1 cellular context compared by ENCODE assay signal in genomic region chr1:154973344-154974085, GRCh38.
TF ChIP-seq lines count a peak whose summit lies in the region.

No MANE protein-coding gene starts in this region.

TF ChIP-seq in K562, 482 proteins besides CTCF, POLR2A, EP300 and RAD21 (continued from another document and continues in another):
- TF ChIP-seq, protein P1, sequence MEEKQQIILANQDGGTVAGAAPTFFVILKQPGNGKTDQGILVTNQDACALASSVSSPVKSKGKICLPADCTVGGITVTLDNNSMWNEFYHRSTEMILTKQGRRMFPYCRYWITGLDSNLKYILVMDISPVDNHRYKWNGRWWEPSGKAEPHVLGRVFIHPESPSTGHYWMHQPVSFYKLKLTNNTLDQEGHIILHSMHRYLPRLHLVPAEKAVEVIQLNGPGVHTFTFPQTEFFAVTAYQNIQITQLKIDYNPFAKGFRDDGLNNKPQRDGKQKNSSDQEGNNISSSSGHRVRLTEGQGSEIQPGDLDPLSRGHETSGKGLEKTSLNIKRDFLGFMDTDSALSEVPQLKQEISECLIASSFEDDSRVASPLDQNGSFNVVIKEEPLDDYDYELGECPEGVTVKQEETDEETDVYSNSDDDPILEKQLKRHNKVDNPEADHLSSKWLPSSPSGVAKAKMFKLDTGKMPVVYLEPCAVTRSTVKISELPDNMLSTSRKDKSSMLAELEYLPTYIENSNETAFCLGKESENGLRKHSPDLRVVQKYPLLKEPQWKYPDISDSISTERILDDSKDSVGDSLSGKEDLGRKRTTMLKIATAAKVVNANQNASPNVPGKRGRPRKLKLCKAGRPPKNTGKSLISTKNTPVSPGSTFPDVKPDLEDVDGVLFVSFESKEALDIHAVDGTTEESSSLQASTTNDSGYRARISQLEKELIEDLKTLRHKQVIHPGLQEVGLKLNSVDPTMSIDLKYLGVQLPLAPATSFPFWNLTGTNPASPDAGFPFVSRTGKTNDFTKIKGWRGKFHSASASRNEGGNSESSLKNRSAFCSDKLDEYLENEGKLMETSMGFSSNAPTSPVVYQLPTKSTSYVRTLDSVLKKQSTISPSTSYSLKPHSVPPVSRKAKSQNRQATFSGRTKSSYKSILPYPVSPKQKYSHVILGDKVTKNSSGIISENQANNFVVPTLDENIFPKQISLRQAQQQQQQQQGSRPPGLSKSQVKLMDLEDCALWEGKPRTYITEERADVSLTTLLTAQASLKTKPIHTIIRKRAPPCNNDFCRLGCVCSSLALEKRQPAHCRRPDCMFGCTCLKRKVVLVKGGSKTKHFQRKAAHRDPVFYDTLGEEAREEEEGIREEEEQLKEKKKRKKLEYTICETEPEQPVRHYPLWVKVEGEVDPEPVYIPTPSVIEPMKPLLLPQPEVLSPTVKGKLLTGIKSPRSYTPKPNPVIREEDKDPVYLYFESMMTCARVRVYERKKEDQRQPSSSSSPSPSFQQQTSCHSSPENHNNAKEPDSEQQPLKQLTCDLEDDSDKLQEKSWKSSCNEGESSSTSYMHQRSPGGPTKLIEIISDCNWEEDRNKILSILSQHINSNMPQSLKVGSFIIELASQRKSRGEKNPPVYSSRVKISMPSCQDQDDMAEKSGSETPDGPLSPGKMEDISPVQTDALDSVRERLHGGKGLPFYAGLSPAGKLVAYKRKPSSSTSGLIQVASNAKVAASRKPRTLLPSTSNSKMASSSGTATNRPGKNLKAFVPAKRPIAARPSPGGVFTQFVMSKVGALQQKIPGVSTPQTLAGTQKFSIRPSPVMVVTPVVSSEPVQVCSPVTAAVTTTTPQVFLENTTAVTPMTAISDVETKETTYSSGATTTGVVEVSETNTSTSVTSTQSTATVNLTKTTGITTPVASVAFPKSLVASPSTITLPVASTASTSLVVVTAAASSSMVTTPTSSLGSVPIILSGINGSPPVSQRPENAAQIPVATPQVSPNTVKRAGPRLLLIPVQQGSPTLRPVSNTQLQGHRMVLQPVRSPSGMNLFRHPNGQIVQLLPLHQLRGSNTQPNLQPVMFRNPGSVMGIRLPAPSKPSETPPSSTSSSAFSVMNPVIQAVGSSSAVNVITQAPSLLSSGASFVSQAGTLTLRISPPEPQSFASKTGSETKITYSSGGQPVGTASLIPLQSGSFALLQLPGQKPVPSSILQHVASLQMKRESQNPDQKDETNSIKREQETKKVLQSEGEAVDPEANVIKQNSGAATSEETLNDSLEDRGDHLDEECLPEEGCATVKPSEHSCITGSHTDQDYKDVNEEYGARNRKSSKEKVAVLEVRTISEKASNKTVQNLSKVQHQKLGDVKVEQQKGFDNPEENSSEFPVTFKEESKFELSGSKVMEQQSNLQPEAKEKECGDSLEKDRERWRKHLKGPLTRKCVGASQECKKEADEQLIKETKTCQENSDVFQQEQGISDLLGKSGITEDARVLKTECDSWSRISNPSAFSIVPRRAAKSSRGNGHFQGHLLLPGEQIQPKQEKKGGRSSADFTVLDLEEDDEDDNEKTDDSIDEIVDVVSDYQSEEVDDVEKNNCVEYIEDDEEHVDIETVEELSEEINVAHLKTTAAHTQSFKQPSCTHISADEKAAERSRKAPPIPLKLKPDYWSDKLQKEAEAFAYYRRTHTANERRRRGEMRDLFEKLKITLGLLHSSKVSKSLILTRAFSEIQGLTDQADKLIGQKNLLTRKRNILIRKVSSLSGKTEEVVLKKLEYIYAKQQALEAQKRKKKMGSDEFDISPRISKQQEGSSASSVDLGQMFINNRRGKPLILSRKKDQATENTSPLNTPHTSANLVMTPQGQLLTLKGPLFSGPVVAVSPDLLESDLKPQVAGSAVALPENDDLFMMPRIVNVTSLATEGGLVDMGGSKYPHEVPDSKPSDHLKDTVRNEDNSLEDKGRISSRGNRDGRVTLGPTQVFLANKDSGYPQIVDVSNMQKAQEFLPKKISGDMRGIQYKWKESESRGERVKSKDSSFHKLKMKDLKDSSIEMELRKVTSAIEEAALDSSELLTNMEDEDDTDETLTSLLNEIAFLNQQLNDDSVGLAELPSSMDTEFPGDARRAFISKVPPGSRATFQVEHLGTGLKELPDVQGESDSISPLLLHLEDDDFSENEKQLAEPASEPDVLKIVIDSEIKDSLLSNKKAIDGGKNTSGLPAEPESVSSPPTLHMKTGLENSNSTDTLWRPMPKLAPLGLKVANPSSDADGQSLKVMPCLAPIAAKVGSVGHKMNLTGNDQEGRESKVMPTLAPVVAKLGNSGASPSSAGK (IDR thresholded peaks at IDR 0.05) = no peak
- 0 out of 2 replicates have a peak, but pooled peaks have one; percentile 3 for TF ChIP-seq NFIX (CRISPR knock-in tag; IDR thresholded peaks at IDR 0.05; ENCODE audit: low read depth)
- TF ChIP-seq ZNF76 (CRISPR knock-in tag; IDR thresholded peaks at IDR 0.05; ENCODE audit: borderline replicate concordance) = no peak
- TF ChIP-seq ZNF277 (CRISPR knock-in tag; IDR thresholded peaks at IDR 0.05; ENCODE audit: borderline replicate concordance) = no peak
- TF ChIP-seq SMARCB1 (IDR thresholded peaks at IDR 0.05; ENCODE audit: insufficient read length, low read depth) = no peak
- no peak for TF ChIP-seq XRCC4 (IDR thresholded peaks at IDR 0.05; ENCODE audit: extremely low read depth, insufficient read depth, insufficient read length)
- TF ChIP-seq ARHGAP35 (IDR thresholded peaks at IDR 0.05; ENCODE audit: partially characterized antibody) = no peak
- TF ChIP-seq, protein P2, sequence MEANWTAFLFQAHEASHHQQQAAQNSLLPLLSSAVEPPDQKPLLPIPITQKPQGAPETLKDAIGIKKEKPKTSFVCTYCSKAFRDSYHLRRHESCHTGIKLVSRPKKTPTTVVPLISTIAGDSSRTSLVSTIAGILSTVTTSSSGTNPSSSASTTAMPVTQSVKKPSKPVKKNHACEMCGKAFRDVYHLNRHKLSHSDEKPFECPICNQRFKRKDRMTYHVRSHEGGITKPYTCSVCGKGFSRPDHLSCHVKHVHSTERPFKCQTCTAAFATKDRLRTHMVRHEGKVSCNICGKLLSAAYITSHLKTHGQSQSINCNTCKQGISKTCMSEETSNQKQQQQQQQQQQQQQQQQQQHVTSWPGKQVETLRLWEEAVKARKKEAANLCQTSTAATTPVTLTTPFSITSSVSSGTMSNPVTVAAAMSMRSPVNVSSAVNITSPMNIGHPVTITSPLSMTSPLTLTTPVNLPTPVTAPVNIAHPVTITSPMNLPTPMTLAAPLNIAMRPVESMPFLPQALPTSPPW (CRISPR knock-in tag; IDR thresholded peaks at IDR 0.05) = peak; percentile 61; the same call in 1 of the 2 replicates
- no peak for TF ChIP-seq KDM4B (IDR thresholded peaks at IDR 0.05; ENCODE audit: borderline replicate concordance in 2 of 2, low read depth in 1 of 2)
- peak; percentile 97 for TF ChIP-seq ZSCAN29 (IDR thresholded peaks at IDR 0.05)
- TF ChIP-seq THRB (CRISPR knock-in tag; conservative IDR thresholded peaks at IDR 0.05) = peak; percentile 72; the same call in 1 of the 2 replicates
- no peak for TF ChIP-seq FOS (IDR thresholded peaks at IDR 0.05; ENCODE audit: extremely low read depth, insufficient read length)
- peak; percentile 83 for TF ChIP-seq CREM (IDR thresholded peaks at IDR 0.05; ENCODE audit: low read depth)
- TF ChIP-seq NR1H2 (CRISPR knock-in tag; IDR thresholded peaks at IDR 0.05) = no peak
- 0 out of 2 replicates have a peak, but pooled peaks have one; percentile 29 for TF ChIP-seq TAF7 (tag; IDR thresholded peaks at IDR 0.05)
- no peak for TF ChIP-seq ZNF121 (CRISPR knock-in tag; conservative IDR thresholded peaks at IDR 0.05)
- peak; percentile 81 for TF ChIP-seq ZNF384 (IDR thresholded peaks at IDR 0.05; ENCODE audit: low read depth, low read length)
- no peak; the same call in 1 of the 2 replicates for TF ChIP-seq RNF2 (IDR thresholded peaks at IDR 0.05)
- no peak; the same call in 1 of the 2 replicates for TF ChIP-seq KDM2B (CRISPR knock-in tag; IDR thresholded peaks at IDR 0.05)
- TF ChIP-seq MEF2A (IDR thresholded peaks at IDR 0.05; ENCODE audit: control insufficient read depth, low read depth, low read length) = no peak
- TF ChIP-seq NFRKB (IDR thresholded peaks at IDR 0.05; ENCODE audit: low read depth) = peak; percentile 90; the same call in 1 of the 2 replicates
- TF ChIP-seq IRF1 (CRISPR knock-in tag; IDR thresholded peaks at IDR 0.05; ENCODE audit: borderline replicate concordance) = no peak
- TF ChIP-seq PTTG1 (tag; IDR thresholded peaks at IDR 0.05; ENCODE audit: low read depth) = no peak
- no peak for TF ChIP-seq ASH1L (IDR thresholded peaks at IDR 0.05; ENCODE audit: borderline replicate concordance, low read depth, partially characterized antibody)
- no peak for TF ChIP-seq BCL6 (CRISPR knock-in tag; IDR thresholded peaks at IDR 0.05)
- no peak for TF ChIP-seq NR2F6 (CRISPR knock-in tag; IDR thresholded peaks at IDR 0.05)
- TF ChIP-seq ZNF778 (CRISPR knock-in tag; IDR thresholded peaks at IDR 0.05) = no peak
- peak; percentile 54 for TF ChIP-seq JUND (IDR thresholded peaks at IDR 0.05; ENCODE audit: borderline replicate concordance, low read depth, low read length)
- TF ChIP-seq JUND (tag; IDR thresholded peaks at IDR 0.05; ENCODE audit: borderline replicate concordance, low read depth, low read length) = peak; percentile 2; the same call in 1 of the 3 replicates
- no peak for TF ChIP-seq ZNF347 (CRISPR knock-in tag; IDR thresholded peaks at IDR 0.05; ENCODE audit: low read depth)
- TF ChIP-seq, protein P3, sequence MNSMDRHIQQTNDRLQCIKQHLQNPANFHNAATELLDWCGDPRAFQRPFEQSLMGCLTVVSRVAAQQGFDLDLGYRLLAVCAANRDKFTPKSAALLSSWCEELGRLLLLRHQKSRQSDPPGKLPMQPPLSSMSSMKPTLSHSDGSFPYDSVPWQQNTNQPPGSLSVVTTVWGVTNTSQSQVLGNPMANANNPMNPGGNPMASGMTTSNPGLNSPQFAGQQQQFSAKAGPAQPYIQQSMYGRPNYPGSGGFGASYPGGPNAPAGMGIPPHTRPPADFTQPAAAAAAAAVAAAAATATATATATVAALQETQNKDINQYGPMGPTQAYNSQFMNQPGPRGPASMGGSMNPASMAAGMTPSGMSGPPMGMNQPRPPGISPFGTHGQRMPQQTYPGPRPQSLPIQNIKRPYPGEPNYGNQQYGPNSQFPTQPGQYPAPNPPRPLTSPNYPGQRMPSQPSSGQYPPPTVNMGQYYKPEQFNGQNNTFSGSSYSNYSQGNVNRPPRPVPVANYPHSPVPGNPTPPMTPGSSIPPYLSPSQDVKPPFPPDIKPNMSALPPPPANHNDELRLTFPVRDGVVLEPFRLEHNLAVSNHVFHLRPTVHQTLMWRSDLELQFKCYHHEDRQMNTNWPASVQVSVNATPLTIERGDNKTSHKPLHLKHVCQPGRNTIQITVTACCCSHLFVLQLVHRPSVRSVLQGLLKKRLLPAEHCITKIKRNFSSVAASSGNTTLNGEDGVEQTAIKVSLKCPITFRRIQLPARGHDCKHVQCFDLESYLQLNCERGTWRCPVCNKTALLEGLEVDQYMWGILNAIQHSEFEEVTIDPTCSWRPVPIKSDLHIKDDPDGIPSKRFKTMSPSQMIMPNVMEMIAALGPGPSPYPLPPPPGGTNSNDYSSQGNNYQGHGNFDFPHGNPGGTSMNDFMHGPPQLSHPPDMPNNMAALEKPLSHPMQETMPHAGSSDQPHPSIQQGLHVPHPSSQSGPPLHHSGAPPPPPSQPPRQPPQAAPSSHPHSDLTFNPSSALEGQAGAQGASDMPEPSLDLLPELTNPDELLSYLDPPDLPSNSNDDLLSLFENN (IDR thresholded peaks at IDR 0.05; ENCODE audit: low read depth in 2 of 2, low read length in 2 of 2) = no peak
- peak; percentile 68 to 92; a peak in 3 of 4 replicates for TF ChIP-seq SIN3A (IDR thresholded peaks at IDR 0.05; ENCODE audit: borderline replicate concordance in 2 of 2, control insufficient read depth in 1 of 2, low read depth in 2 of 2, low read length in 2 of 2)
- TF ChIP-seq, protein P4, sequence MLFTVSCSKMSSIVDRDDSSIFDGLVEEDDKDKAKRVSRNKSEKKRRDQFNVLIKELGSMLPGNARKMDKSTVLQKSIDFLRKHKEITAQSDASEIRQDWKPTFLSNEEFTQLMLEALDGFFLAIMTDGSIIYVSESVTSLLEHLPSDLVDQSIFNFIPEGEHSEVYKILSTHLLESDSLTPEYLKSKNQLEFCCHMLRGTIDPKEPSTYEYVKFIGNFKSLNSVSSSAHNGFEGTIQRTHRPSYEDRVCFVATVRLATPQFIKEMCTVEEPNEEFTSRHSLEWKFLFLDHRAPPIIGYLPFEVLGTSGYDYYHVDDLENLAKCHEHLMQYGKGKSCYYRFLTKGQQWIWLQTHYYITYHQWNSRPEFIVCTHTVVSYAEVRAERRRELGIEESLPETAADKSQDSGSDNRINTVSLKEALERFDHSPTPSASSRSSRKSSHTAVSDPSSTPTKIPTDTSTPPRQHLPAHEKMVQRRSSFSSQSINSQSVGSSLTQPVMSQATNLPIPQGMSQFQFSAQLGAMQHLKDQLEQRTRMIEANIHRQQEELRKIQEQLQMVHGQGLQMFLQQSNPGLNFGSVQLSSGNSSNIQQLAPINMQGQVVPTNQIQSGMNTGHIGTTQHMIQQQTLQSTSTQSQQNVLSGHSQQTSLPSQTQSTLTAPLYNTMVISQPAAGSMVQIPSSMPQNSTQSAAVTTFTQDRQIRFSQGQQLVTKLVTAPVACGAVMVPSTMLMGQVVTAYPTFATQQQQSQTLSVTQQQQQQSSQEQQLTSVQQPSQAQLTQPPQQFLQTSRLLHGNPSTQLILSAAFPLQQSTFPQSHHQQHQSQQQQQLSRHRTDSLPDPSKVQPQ (CRISPR knock-in tag; IDR thresholded peaks at IDR 0.05; ENCODE audit: borderline replicate concordance) = no peak
- peak; percentile 12; the same call in 1 of the 2 replicates for TF ChIP-seq PML (IDR thresholded peaks at IDR 0.05; ENCODE audit: low read length)
- no peak for TF ChIP-seq RFX7 (CRISPR knock-in tag; IDR thresholded peaks at IDR 0.05)
- no peak for TF ChIP-seq PTBP1 (IDR thresholded peaks at IDR 0.05; ENCODE audit: low read depth, low read length)
- peak; percentile 1; the same call in 1 of the 2 replicates for TF ChIP-seq ZNF316 (IDR thresholded peaks at IDR 0.05)
